25 cellular contexts compared by ENCODE assay signal in genomic region chr3:64625381-64625780, GRCh38.
"Had no signal": no experiment of that assay in that cellular context is flagged by ENCODE, and none has a peak within 500 bp of the region (broad histone marks: within the 10 kb centered on the region; RNA-seq: fewer than 3 reads in every experiment).

No MANE protein-coding gene starts in this region.

- ATAC-seq: activated CD8-positive, alpha-beta T cell treated with anti-CD3 and anti-CD28 coated beads for 36 hours; PC-3 had no signal

- H3K4me3 ChIP-seq: Peyer's patch had no signal

- DNase-seq: activated CD4-positive, alpha-beta T cell treated with anti-CD3 and anti-CD28 coated beads, Interleukin-2, amount 10 ng/mL, durations not matched to agents 24 days and 14 days; activated CD4-positive, alpha-beta T cell treated with anti-CD3 and anti-CD28 coated beads, Interleukin-2, amount 50 U/mL, for 4 hours; activated CD8-positive, alpha-beta T cell treated with anti-CD3 and anti-CD28 coated beads for 36 hours; activated gamma-delta T cell; activated naive CD4-positive, alpha-beta T cell treated with Interleukin-2 at 50 U/mL for 16 hours; activated naive CD8-positive, alpha-beta T cell treated with anti-CD3 and anti-CD28 coated beads, Interleukin-2, amount 10 ng/mL, durations not matched to agents 7 days and 5 days; activated T-cell treated with anti-CD3 and anti-CD28 coated beads, Interleukin-2, amount 50 U/mL, for 24 hours; caudate nucleus; MM.1S; MV-4-11; NCI-H1092; NCI-H1436 treated with DMSO at 0.1 percent for 48 hours; NCI-H1694 treated with DMSO at 0.1 percent for 48 hours; NCI-H2029; NCI-H510A; NCI-H69; NK-92 treated with Interleukin-12 subunit alpha and Interleukin-12 subunit beta, amount 100 ng/mL, for 24 hours; PC-3; Peyer's patch; RPMI8226; SHP77 treated with DMSO at 0.1 percent for 48 hours; SW 1271; T-helper 1 cell; T-helper 2 cell; T-helper 9 cell had no signal
